ENCODE assay signal across 14 cellular contexts in the genomic region with DNA sequence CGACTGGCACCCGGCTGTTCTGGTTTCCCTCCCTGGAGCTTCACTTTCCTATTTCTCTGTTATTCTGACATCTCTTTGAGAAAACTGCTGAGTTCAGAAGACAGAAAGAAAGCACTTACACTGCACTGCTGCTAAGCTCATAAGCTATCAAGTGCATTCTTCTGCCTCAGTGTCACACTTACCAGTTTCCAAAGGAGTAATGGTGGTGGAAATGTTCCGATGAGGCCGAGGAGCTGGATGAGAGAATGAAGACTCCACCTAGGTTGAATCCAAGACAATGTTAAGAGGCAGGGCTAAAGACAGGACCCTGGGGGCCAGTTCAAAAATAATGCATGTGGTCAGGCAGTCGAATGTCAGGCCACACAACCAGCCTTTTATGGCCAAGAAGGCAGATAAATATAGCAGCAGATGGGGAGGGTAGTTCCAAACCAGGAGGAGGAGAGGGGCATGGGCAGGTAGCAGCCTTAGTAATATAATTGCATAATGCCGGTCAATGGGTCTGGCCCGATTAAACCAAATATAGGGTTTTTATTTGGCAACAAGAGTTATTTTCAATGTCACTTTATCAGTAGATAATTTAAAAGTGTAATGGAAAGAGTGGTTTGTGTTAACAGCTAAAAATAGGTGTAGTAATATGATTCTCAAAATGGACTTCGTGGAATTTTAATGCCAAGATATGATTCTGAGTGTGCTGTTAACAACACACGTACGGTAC. TPM values are rescaled to one million over a fixed set of nuclear protein-coding genes. Genes with fewer than 3 reads are reported as not detected.
A peak's percentile ranks its signal among the peaks of the same experiment; 100 is the strongest.
DNase-seq lines count a peak whose midpoint lies in the region; ATAC-seq and TF ChIP-seq lines count a peak whose summit lies in the region.
"Had no signal": no experiment of that assay in that cellular context is flagged by ENCODE, and none has a peak within 500 bp of the region (broad histone marks: within the 10 kb centered on the region; RNA-seq: fewer than 3 reads in every experiment).

A gene (minus strand): TSS at position 348 of the 715 bp plus-strand sequence. CDS start 4,745 bp downstream, outside the sequence.

- no peaks in the 10 kb centered on the region for H3K27me3 ChIP-seq in iPS-20b (ENCODE audit: insufficient read depth, low read length)
- no peaks in the 10 kb centered on the region for H3K27me3 ChIP-seq in ovary
- no peaks in the 10 kb centered on the region for H3K27me3 ChIP-seq in uterus
- H3K27me3 ChIP-seq: thyroid gland had no signal

- TF ChIP-seq POLR2A in ovary (IDR thresholded peaks at IDR 0.05), result no peak
- TF ChIP-seq POLR2A in uterus (IDR thresholded peaks at IDR 0.05), result no peak

- WGBS in ovary, 3 donors, result 53 to 61% (median 53%) methylated on average over 10 of the region's 10 CpGs

- TF ChIP-seq CTCF in ovary (IDR thresholded peaks at IDR 0.05), result no peak
- no peak for TF ChIP-seq CTCF in uterus (IDR thresholded peaks at IDR 0.05)

- ATAC-seq in HG02973 (IDR thresholded peaks at IDR 0.05; ENCODE audit: unreplicated experiment), result no peak
- ATAC-seq: activated T-cell treated with anti-CD3 and anti-CD28 coated beads, Interleukin-2, amount 50 U/mL, for 4 hours had no signal

- H3K36me3 ChIP-seq in iPS-20b (ENCODE audit: insufficient read depth, low read depth, low read length), result no peaks in the 10 kb centered on the region
- H3K36me3 ChIP-seq in ovary, result no peaks in the 10 kb centered on the region
- H3K36me3 ChIP-seq in uterus, result no peaks in the 10 kb centered on the region
- H3K36me3 ChIP-seq: prostate gland, thyroid gland had no signal

- no peak for TF ChIP-seq EP300 in ovary (IDR thresholded peaks at IDR 0.05)

- 0 out of 2 replicates have a peak within 1 kb of the TSS, but pooled peaks have one; percentile 18 for H3K9ac ChIP-seq in iPS-20b (ENCODE audit: low read depth, low read length)

- H3K9me3 ChIP-seq in iPS-20b (ENCODE audit: insufficient read depth, low read depth, low read length), result no peaks in the 10 kb centered on the region
- H3K9me3 ChIP-seq in ovary, result no peaks in the 10 kb centered on the region
- no peaks in the 10 kb centered on the region for H3K9me3 ChIP-seq in uterus
- H3K9me3 ChIP-seq: prostate gland, thyroid gland had no signal

- H3K4me1 ChIP-seq in iPS-20b (ENCODE audit: insufficient read depth, low read length) (no peaks in the 10 kb centered on the region), ovary (ENCODE audit: insufficient read depth) (no peaks in the 10 kb centered on the region), uterus (peaks cover 0 to 4% of the 10 kb centered on the region in 2 donors)
- H3K4me1 ChIP-seq: prostate gland, thyroid gland had no signal

- H3K27ac ChIP-seq in iPS-20b (ENCODE audit: low read length), result no peak within 1 kb of the TSS
- no peak within 1 kb of the TSS for H3K27ac ChIP-seq in ovary
- H3K27ac ChIP-seq in uterus, result peak within 1 kb of the TSS; percentile 67 to 77
- H3K27ac ChIP-seq: 22Rv1, prostate gland, thyroid gland had no signal

- DNase-seq in NCI-H2227 (lab: John Stamatoyannopoulos, UW; ENCODE audit: unreplicated experiment) (peak; percentile 17), NCI-H2227 treated with DMSO at 0.1 percent for 48 hours (lab: John Stamatoyannopoulos, UW) (no peak), ovary (no peak), uterus (no peak), NCI-H2029 (lab: John Stamatoyannopoulos, UW) (no peak), OCI-M2 (lab: John Stamatoyannopoulos, UW; ENCODE audit: unreplicated experiment) (no peak)
- DNase-seq: activated B cell treated with CpG ODN at 0.5 μM for 24 hours; activated T-cell treated with anti-CD3 and anti-CD28 coated beads, Interleukin-2, amount 50 U/mL, for 4 hours; NCI-H146; thyroid gland had no signal

- H3K4me3 ChIP-seq in iPS-20b (ENCODE audit: low read length), result no peak within 1 kb of the TSS
- peak within 1 kb of the TSS; percentile 12 for H3K4me3 ChIP-seq in ovary
- H3K4me3 ChIP-seq in uterus, result peak within 1 kb of the TSS; percentile 9 to 20
- H3K4me3 ChIP-seq: prostate gland, thyroid gland had no signal

- intact Hi-C loops in ovary (cut with DNase I), result loop anchor here in 1 of 4 donors (10.0 kb wide), 1 partner anchor 65 kb away; no protein-coding TSS in a partner anchor
- intact Hi-C loops in uterus (cut with DNase I; ENCODE audit: low total_unique reads), result no loop called here

RNA-seq across cellular contexts. Expression of the gene that starts here (rescaled TPM):
- 1 to 10 TPM in 5 of 7 donors, under 1 TPM in 2; 0.69 to 7.3 (median 3.6) TPM for total RNA-seq in ovary
- 10 to 100 TPM in 1 of 2 donors, 1 to 10 TPM in 1; 3.2 to 21.0 TPM for polyA plus RNA-seq in ovary
- total RNA-seq in uterus, result 10 to 100 TPM in 1 of 4 donors, 1 to 10 TPM in 3; 3.1 to 15.8 (median 9.0) TPM

Comparison
In these comparisons a context has a peak if more than half of its experiments do, and no peak if none do; other contexts are left out.
1. H3K27ac ChIP-seq: peak in uterus (2 of 2); none in iPS-20b (single experiment) and ovary (0 of 2).